In the genomic region with DNA sequence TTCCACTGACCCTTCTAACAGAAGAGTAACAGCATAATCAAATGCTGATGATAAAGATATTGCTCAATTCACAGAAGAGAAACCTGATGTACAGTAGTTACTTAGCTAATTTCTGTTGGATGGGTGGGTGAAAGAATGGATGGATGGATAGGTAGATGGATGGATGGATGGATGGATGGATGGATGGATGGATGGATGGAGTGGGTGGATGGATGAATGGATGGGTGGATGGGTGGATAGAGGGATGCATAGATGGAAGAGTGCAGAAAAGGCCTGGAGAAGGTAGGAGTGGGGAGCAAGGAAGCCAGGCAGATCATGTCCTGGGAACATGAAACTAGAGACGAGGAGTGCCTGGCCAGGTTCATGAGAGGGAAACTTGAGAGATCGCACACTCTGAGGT, we compare ENCODE assay signal across 21 cellular contexts.
DNase-seq lines count a peak whose midpoint lies in the region; ATAC-seq, FAIRE-seq and TF ChIP-seq lines count a peak whose summit lies in the region.
"Had no signal": no experiment of that assay in that cellular context is flagged by ENCODE, and none has a peak within 500 bp of the region (broad histone marks: within the 10 kb centered on the region; RNA-seq: fewer than 3 reads in every experiment).

No MANE protein-coding gene starts in this region.

- H2BK20ac ChIP-seq in IMR-90 (ENCODE audit: low read depth, low read length): no peak overlapping the region
- peak overlapping the region; percentile 40; the same call in 1 of the 2 replicates for H2BK20ac ChIP-seq in H1 (ENCODE audit: low read length)

- H3K9ac ChIP-seq in IMR-90 (ENCODE audit: low read depth, low read length) (no peak overlapping the region), H1 (replicated peaks in 1 of 4; ENCODE audit: extremely low read depth in 1 of 4, low read depth in 3 of 4, low read length in 3 of 4) (no peak overlapping the region), neural progenitor cell (no peak overlapping the region)
- H3K9ac ChIP-seq: BLaER1 treated with 17β-estradiol and CSF1 and Interleukin-3, amounts not matched to agents 10 nM and 100 nM had no signal

- H3F3A ChIP-seq in neural progenitor cell (ENCODE audit: low read depth): no peaks in the 10 kb centered on the region

- CTCF ChIA-PET in HEK293 (lab: Yijun Ruan, JAX) (no interaction called here), IMR-90 (lab: Yijun Ruan, JAX) (no interaction called here), H1 (lab: Charles Lee; ENCODE audit: partially characterized antibody) (interaction anchor here (1.4 kb wide), 1 partner anchor 58 kb away, joined by 3 read pairs; no protein-coding TSS in a partner anchor)

- no peak for FAIRE-seq in H1 (lab: Jason Lieb, UNC)
- FAIRE-seq: A549, D721Med, G401.6, GM12891, GM19239 had no signal

- no peak for TF ChIP-seq RAD21 in IMR-90 (IDR thresholded peaks at IDR 0.05; ENCODE audit: low read length)
- TF ChIP-seq RAD21 in H1 (IDR thresholded peaks at IDR 0.05 in 1 of 2, conservative IDR thresholded peaks at IDR 0.05 in 1 of 2; ENCODE audit: low read depth in 2 of 2, low read length in 2 of 2): no peak

- intact Hi-C loops in IMR-90 (cut with micrococcal nuclease): no loop called here

- H3K36me3 ChIP-seq in HEK293 (ENCODE audit: control insufficient read depth in 2 of 2, insufficient read depth in 1 of 2, low read length in 2 of 2) (no peaks in the 10 kb centered on the region), IMR-90 (ENCODE audit: control insufficient read depth, insufficient read depth, low read length) (no peaks in the 10 kb centered on the region), H1 (ENCODE audit: control insufficient read depth in 2 of 4, insufficient read depth in 4 of 4, low read length in 3 of 4) (no peaks in the 10 kb centered on the region), neural progenitor cell (no peaks in the 10 kb centered on the region)
- H3K36me3 ChIP-seq: BLaER1 treated with 17β-estradiol and CSF1 and Interleukin-3, amounts not matched to agents 10 nM and 100 nM had no signal

- H3K27ac Mint-ChIP-seq in neural progenitor cell: no peak overlapping the region
- H3K27ac Mint-ChIP-seq: B cell; CD4-positive, alpha-beta T cell; CD8-positive, alpha-beta T cell had no signal

- H2BK5ac ChIP-seq in IMR-90 (ENCODE audit: low read depth, low read length, poor library complexity, severe bottlenecking) (peak overlapping the region; percentile 33), H1 (ENCODE audit: low read depth, low read length) (no peak overlapping the region)

- no peak overlapping the region for H2BK120ac ChIP-seq in IMR-90 (ENCODE audit: low read depth, low read length)
- no peak overlapping the region for H2BK120ac ChIP-seq in H1 (replicated peaks; ENCODE audit: low read depth, low read length)

- dilution Hi-C loops in IMR-90 (cut with HindIII; ENCODE audit: low sequenced_read_pairs, unreplicated experiment): no loop called here

- no peaks in the 10 kb centered on the region for H3K79me2 ChIP-seq in H1 (ENCODE audit: control insufficient read depth in 1 of 2, insufficient read depth in 2 of 2, low read length in 2 of 2)
- no peaks in the 10 kb centered on the region for H3K79me2 ChIP-seq in neural progenitor cell (ENCODE audit: low read depth)

- no peaks in the 10 kb centered on the region for H3K27me3 Mint-ChIP-seq in neural progenitor cell (ENCODE audit: insufficient read depth, low read depth)
- H3K27me3 Mint-ChIP-seq: B cell; CD4-positive, alpha-beta T cell had no signal

- peaks cover 4% of the 10 kb centered on the region for H3K9me3 Mint-ChIP-seq in neural progenitor cell

- H3K23ac ChIP-seq in IMR-90 (ENCODE audit: low read depth, low read length) (no peak overlapping the region), H1 (ENCODE audit: insufficient read length) (no peak overlapping the region)

- H3K9me1 ChIP-seq in IMR-90 (ENCODE audit: insufficient read depth, low read length): no peaks in the 10 kb centered on the region

- in situ Hi-C loops in IMR-90 (cut with MboI; ENCODE audit: low sequenced_read_pairs): no loop called here

- H3K14ac ChIP-seq in IMR-90 (replicated peaks; ENCODE audit: low read depth, low read length) (no peak overlapping the region), H1 (ENCODE audit: insufficient read length) (no peak overlapping the region)

- H3K4me1 Mint-ChIP-seq in neural progenitor cell: no peaks in the 10 kb centered on the region
- H3K4me1 Mint-ChIP-seq: B cell had no signal

- H2AK9ac ChIP-seq in IMR-90 (replicated peaks; ENCODE audit: low read depth, low read length, poor library complexity): no peak overlapping the region

- H3K9me3 ChIP-seq in HEK293 (ENCODE audit: control insufficient read depth, insufficient read depth, low read depth, low read length) (no peaks in the 10 kb centered on the region), IMR-90 (ENCODE audit: control insufficient read depth, insufficient read depth, low read length) (peaks cover 18% of the 10 kb centered on the region), H1 (ENCODE audit: insufficient read depth in 2 of 2, low read depth in 1 of 2, low read length in 1 of 2) (peaks cover 0 to 3% of the 10 kb centered on the region in 2 experiments; a peak in 1 of 4 replicates), neural progenitor cell (ENCODE audit: low read depth) (no peaks in the 10 kb centered on the region)
- H3K9me3 ChIP-seq: Caco-2 had no signal

- H2AFZ ChIP-seq in IMR-90 (replicated peaks; ENCODE audit: low read length, poor library complexity) (no peak overlapping the region), H1 (ENCODE audit: low read length) (no peak overlapping the region), neural progenitor cell (replicated peaks) (no peak overlapping the region)

- H3K4ac ChIP-seq in IMR-90 (ENCODE audit: low read depth, low read length) (no peak overlapping the region), H1 (replicated peaks; ENCODE audit: insufficient read length, low read depth, low read length) (no peak overlapping the region)

- TF ChIP-seq EP300 in H1 (IDR thresholded peaks at IDR 0.05; ENCODE audit: borderline replicate concordance in 1 of 2, low read depth in 2 of 2, low read length in 2 of 2): no peak

- H4K91ac ChIP-seq in IMR-90 (ENCODE audit: insufficient read depth, low read depth, low read length) (no peak overlapping the region), H1 (replicated peaks; ENCODE audit: insufficient read length, low read length) (no peak overlapping the region)

- DNase-seq in IMR-90 (no peak), H1 (ENCODE audit: low read depth in 1 of 2, low spot score in 2 of 2) (peak in 1 of 2 experiments; percentile 13), neural progenitor cell (ENCODE audit: low spot score) (no peak), A172 (ENCODE audit: low spot score) (no peak)
- DNase-seq: 8988T; AML-193; Caco-2; Calu3; CD4-positive, alpha-beta T cell; CD8-positive, alpha-beta T cell; DMS79 treated with DMSO at 0.1 percent for 48 hours; GF-D8 had no signal

- H3K27ac ChIP-seq in HEK293 (ENCODE audit: extremely low read depth, low read depth, low read length) (no peak overlapping the region), IMR-90 (ENCODE audit: insufficient read depth, low read length) (no peak overlapping the region), H1 (ENCODE audit: low read depth, low read length) (no peak overlapping the region), neural progenitor cell (no peak overlapping the region)
- H3K27ac ChIP-seq: A549; BLaER1 treated with 17β-estradiol and CSF1 and Interleukin-3, amounts not matched to agents 10 nM and 100 nM; C4-2B had no signal

- TF ChIP-seq CTCF in HEK293 (tag by site-specific recombination; IDR thresholded peaks at IDR 0.05) (no peak), IMR-90 (conservative IDR thresholded peaks at IDR 0.05; ENCODE audit: low read depth, low read length) (no peak), H1 (IDR thresholded peaks at IDR 0.05; ENCODE audit: control extremely low read depth in 1 of 3, insufficient read depth in 1 of 3, low read depth in 1 of 3, low read length in 3 of 3) (no peak), neural progenitor cell (IDR thresholded peaks at IDR 0.05) (no peak)

- H3K56ac ChIP-seq in IMR-90 (ENCODE audit: extremely low read depth, insufficient read depth, low read length) (no peak overlapping the region), H1 (replicated peaks; ENCODE audit: insufficient read length, low read depth, low read length) (no peak overlapping the region)

- H4K8ac ChIP-seq in IMR-90 (ENCODE audit: low read depth in 2 of 2, low read length in 2 of 2) (no peak overlapping the region), H1 (ENCODE audit: extremely low read depth, insufficient read depth, low read length) (no peak overlapping the region)

- peaks cover 5% of the 10 kb centered on the region; the same call in 1 of the 2 replicates for H3K23me2 ChIP-seq in H1 (ENCODE audit: low read depth, low read length)

- 45% methylated on average over 2 of the region's 2 CpGs; no CpG with 5 or more reads in 1 of the 2 experiments for WGBS in IMR-90 (ENCODE audit: extremely low coverage in 2 of 2, insufficient read length in 1 of 2), 2 experiments
- 100% methylated on average over 2 of the region's 2 CpGs; no CpG with 5 or more reads in 1 of the 2 experiments for WGBS in H1 (ENCODE audit: extremely low coverage in 1 of 2, insufficient coverage in 1 of 2, insufficient read length in 1 of 2, insufficient replicate concordance in 2 of 2, low coverage in 1 of 2, low lambda C conversion rate in 2 of 2, missing lambda C conversion rate in 1 of 2), 2 experiments

- H4K5ac ChIP-seq in IMR-90 (ENCODE audit: low read depth, low read length) (no peak overlapping the region), H1 (ENCODE audit: insufficient read length, low read depth, low read length) (no peak overlapping the region)

- no peaks in the 10 kb centered on the region for H3K36me3 Mint-ChIP-seq in neural progenitor cell
- H3K36me3 Mint-ChIP-seq: CD8-positive, alpha-beta T cell had no signal

- H3K4me1 ChIP-seq in HEK293 (ENCODE audit: control insufficient read depth, insufficient read depth, low read length) (no peaks in the 10 kb centered on the region), IMR-90 (ENCODE audit: control insufficient read depth, insufficient read depth, low read length) (no peaks in the 10 kb centered on the region), H1 (replicated peaks in 1 of 4; ENCODE audit: control insufficient read depth in 3 of 4, insufficient read depth in 4 of 4, low read length in 3 of 4) (peaks cover 0 to 3% (median 0%) of the 10 kb centered on the region in 4 experiments; a peak in 1 of 7 replicates), neural progenitor cell (no peaks in the 10 kb centered on the region)
- H3K4me1 ChIP-seq: A549, Caco-2 had no signal

- H4K20me1 ChIP-seq in IMR-90 (ENCODE audit: insufficient read depth, low read length) (no peaks in the 10 kb centered on the region), H1 (replicated peaks in 1 of 2; ENCODE audit: control insufficient read depth in 1 of 2, insufficient read depth in 2 of 2, low read length in 2 of 2) (no peaks in the 10 kb centered on the region), neural progenitor cell (ENCODE audit: low read depth) (no peaks in the 10 kb centered on the region)
- H4K20me1 ChIP-seq: BLaER1 treated with 17β-estradiol and CSF1 and Interleukin-3, amounts not matched to agents 10 nM and 100 nM had no signal

- TF ChIP-seq POLR2A in IMR-90 (IDR thresholded peaks at IDR 0.05; ENCODE audit: low read depth, low read length): no peak
- no peak for TF ChIP-seq POLR2A in H1 (IDR thresholded peaks at IDR 0.05; ENCODE audit: control extremely low read depth in 1 of 2, low read depth in 2 of 2, low read length in 2 of 2)

- H3K4me3 Mint-ChIP-seq in neural progenitor cell: no peak overlapping the region
- H3K4me3 Mint-ChIP-seq: B cell; CD4-positive, alpha-beta T cell; CD8-positive, alpha-beta T cell had no signal

- H3K27me3 ChIP-seq in IMR-90 (ENCODE audit: control insufficient read depth, insufficient read depth, low read length) (no peaks in the 10 kb centered on the region), H1 (replicated peaks in 1 of 4; ENCODE audit: control insufficient read depth in 3 of 4, extremely low read depth in 1 of 4, insufficient read depth in 3 of 4, low read length in 3 of 4) (no peaks in the 10 kb centered on the region), neural progenitor cell (no peaks in the 10 kb centered on the region)
- H3K27me3 ChIP-seq: BLaER1 treated with 17β-estradiol and CSF1 and Interleukin-3, amounts not matched to agents 10 nM and 100 nM had no signal

- no peak overlapping the region for H2BK12ac ChIP-seq in H1 (ENCODE audit: low read depth, low read length)

- no peak overlapping the region for H3K4me3 ChIP-seq in HEK293 (ENCODE audit: low read depth, low read length)
- H3K4me3 ChIP-seq in IMR-90 (ENCODE audit: insufficient read depth, low read depth, low read length): no peak overlapping the region
- no peak overlapping the region for H3K4me3 ChIP-seq in H1 (ENCODE audit: extremely low read depth in 1 of 4, insufficient read depth in 2 of 4, low read depth in 3 of 4, low read length in 4 of 4)
- H3K4me3 ChIP-seq in neural progenitor cell: no peak overlapping the region
- H3K4me3 ChIP-seq: A549; BLaER1 treated with 17β-estradiol and CSF1 and Interleukin-3, amounts not matched to agents 10 nM and 100 nM had no signal

- no peak overlapping the region for H3K18ac ChIP-seq in IMR-90 (ENCODE audit: low read depth, low read length)
- no peak overlapping the region for H3K18ac ChIP-seq in H1 (ENCODE audit: extremely low read depth, low read length)

- no peak overlapping the region for H2BK15ac ChIP-seq in IMR-90 (ENCODE audit: low read depth, low read length)
- no peak overlapping the region for H2BK15ac ChIP-seq in H1 (ENCODE audit: low read length)

- BruUV-seq in IMR-90 (replicated peaks; lab: Mats Ljungman, UMichigan): no TSS peak

- H3K79me1 ChIP-seq in IMR-90 (ENCODE audit: low read depth in 1 of 2, low read length in 2 of 2): no peaks in the 10 kb centered on the region
- H3K79me1 ChIP-seq in H1 (ENCODE audit: low read depth, low read length): no peaks in the 10 kb centered on the region

- no peak for ATAC-seq in IMR-90 (ENCODE audit: low read depth)
- ATAC-seq: A549; CD8-positive, alpha-beta T cell had no signal

- no peak overlapping the region for H3K4me2 ChIP-seq in IMR-90 (ENCODE audit: low read depth, low read length)
- no peak overlapping the region for H3K4me2 ChIP-seq in H1 (ENCODE audit: insufficient read depth in 1 of 2, low read depth in 2 of 2, low read length in 2 of 2)
- H3K4me2 ChIP-seq in neural progenitor cell: no peak overlapping the region
- H3K4me2 ChIP-seq: A549; BLaER1 treated with 17β-estradiol and CSF1 and Interleukin-3, amounts not matched to agents 10 nM and 100 nM had no signal

- POLR2A ChIA-PET in HEK293 (lab: Yijun Ruan, JAX) (no interaction called here), IMR-90 (lab: Charles Lee; ENCODE audit: unreplicated experiment) (no interaction called here), H1 (lab: Charles Lee; ENCODE audit: partially characterized antibody) (no interaction called here)

- H2AK5ac ChIP-seq in IMR-90 (ENCODE audit: low read depth, low read length) (no peak overlapping the region), H1 (ENCODE audit: low read depth, low read length) (peak overlapping the region; percentile 78; the same call in 1 of the 2 replicates)
